ENCODE assay signal across 1 cellular context in the genomic region with DNA sequence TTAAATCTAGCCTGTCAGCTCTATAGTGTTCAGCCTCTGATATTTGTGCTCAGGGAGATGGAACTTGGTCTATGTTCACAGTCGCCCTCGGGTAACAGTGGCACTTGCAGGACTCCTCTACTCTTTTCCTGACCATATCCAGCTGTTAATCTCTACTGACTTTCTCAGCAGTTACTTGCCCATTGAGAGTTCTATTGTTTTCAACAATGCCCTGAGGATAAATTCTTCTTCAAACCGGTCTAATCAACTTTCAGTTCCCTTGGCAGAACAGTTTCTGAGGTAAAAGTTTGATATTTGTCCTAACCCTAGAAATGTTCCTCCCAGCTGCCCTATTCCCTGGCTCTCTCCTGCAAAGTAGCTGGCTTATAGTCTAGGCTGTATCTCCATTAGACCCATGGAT.
TF ChIP-seq lines count a peak whose summit lies in the region.

No MANE protein-coding gene starts in this region.

TF ChIP-seq in GM23338, 12 proteins besides CTCF, POLR2A, EP300 and RAD21 (continued from another document):
- TF ChIP-seq, protein P1, sequence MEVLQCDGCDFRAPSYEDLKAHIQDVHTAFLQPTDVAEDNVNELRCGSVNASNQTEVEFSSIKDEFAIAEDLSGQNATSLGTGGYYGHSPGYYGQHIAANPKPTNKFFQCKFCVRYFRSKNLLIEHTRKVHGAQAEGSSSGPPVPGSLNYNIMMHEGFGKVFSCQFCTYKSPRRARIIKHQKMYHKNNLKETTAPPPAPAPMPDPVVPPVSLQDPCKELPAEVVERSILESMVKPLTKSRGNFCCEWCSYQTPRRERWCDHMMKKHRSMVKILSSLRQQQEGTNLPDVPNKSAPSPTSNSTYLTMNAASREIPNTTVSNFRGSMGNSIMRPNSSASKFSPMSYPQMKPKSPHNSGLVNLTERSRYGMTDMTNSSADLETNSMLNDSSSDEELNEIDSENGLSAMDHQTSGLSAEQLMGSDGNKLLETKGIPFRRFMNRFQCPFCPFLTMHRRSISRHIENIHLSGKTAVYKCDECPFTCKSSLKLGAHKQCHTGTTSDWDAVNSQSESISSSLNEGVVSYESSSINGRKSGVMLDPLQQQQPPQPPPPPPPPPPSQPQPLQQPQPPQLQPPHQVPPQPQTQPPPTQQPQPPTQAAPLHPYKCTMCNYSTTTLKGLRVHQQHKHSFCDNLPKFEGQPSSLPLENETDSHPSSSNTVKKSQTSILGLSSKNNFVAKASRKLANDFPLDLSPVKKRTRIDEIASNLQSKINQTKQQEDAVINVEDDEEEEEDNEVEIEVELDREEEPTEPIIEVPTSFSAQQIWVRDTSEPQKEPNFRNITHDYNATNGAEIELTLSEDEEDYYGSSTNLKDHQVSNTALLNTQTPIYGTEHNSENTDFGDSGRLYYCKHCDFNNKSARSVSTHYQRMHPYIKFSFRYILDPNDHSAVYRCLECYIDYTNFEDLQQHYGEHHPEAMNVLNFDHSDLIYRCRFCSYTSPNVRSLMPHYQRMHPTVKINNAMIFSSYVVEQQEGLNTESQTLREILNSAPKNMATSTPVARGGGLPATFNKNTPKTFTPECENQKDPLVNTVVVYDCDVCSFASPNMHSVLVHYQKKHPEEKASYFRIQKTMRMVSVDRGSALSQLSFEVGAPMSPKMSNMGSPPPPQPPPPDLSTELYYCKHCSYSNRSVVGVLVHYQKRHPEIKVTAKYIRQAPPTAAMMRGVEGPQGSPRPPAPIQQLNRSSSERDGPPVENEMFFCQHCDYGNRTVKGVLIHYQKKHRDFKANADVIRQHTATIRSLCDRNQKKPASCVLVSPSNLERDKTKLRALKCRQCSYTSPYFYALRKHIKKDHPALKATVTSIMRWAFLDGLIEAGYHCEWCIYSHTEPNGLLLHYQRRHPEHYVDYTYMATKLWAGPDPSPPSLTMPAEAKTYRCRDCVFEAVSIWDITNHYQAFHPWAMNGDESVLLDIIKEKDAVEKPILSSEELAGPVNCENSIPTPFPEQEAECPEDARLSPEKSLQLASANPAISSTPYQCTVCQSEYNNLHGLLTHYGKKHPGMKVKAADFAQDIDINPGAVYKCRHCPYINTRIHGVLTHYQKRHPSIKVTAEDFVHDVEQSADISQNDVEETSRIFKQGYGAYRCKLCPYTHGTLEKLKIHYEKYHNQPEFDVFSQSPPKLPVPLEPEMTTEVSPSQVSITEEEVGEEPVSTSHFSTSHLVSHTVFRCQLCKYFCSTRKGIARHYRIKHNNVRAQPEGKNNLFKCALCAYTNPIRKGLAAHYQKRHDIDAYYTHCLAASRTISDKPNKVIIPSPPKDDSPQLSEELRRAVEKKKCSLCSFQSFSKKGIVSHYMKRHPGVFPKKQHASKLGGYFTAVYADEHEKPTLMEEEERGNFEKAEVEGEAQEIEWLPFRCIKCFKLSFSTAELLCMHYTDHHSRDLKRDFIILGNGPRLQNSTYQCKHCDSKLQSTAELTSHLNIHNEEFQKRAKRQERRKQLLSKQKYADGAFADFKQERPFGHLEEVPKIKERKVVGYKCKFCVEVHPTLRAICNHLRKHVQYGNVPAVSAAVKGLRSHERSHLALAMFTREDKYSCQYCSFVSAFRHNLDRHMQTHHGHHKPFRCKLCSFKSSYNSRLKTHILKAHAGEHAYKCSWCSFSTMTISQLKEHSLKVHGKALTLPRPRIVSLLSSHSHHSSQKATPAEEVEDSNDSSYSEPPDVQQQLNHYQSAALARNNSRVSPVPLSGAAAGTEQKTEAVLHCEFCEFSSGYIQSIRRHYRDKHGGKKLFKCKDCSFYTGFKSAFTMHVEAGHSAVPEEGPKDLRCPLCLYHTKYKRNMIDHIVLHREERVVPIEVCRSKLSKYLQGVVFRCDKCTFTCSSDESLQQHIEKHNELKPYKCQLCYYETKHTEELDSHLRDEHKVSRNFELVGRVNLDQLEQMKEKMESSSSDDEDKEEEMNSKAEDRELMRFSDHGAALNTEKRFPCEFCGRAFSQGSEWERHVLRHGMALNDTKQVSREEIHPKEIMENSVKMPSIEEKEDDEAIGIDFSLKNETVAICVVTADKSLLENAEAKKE (CRISPR knock-in tag; IDR thresholded peaks at IDR 0.05): no peak
- TF ChIP-seq POLR2AphosphoS5 (IDR thresholded peaks at IDR 0.05; ENCODE audit: low read depth) (no peak), EZH2phosphoT487 (IDR thresholded peaks at IDR 0.05; ENCODE audit: unreplicated experiment) (no peak)
- TF ChIP-seq, protein P2, sequence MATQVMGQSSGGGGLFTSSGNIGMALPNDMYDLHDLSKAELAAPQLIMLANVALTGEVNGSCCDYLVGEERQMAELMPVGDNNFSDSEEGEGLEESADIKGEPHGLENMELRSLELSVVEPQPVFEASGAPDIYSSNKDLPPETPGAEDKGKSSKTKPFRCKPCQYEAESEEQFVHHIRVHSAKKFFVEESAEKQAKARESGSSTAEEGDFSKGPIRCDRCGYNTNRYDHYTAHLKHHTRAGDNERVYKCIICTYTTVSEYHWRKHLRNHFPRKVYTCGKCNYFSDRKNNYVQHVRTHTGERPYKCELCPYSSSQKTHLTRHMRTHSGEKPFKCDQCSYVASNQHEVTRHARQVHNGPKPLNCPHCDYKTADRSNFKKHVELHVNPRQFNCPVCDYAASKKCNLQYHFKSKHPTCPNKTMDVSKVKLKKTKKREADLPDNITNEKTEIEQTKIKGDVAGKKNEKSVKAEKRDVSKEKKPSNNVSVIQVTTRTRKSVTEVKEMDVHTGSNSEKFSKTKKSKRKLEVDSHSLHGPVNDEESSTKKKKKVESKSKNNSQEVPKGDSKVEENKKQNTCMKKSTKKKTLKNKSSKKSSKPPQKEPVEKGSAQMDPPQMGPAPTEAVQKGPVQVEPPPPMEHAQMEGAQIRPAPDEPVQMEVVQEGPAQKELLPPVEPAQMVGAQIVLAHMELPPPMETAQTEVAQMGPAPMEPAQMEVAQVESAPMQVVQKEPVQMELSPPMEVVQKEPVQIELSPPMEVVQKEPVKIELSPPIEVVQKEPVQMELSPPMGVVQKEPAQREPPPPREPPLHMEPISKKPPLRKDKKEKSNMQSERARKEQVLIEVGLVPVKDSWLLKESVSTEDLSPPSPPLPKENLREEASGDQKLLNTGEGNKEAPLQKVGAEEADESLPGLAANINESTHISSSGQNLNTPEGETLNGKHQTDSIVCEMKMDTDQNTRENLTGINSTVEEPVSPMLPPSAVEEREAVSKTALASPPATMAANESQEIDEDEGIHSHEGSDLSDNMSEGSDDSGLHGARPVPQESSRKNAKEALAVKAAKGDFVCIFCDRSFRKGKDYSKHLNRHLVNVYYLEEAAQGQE (IDR thresholded peaks at IDR 0.05; ENCODE audit: unreplicated experiment): no peak
